8 cellular contexts compared by ENCODE assay signal in genomic region chr6:53547815-53548496, GRCh38. TPM values are rescaled to one million over a fixed set of nuclear protein-coding genes. Genes with fewer than 3 reads are reported as not detected.
DNase-seq lines count a peak whose midpoint lies in the region; ATAC-seq and TF ChIP-seq lines count a peak whose summit lies in the region.

No MANE protein-coding gene starts in this region.

- TF ChIP-seq CTCF in GM12875 (IDR thresholded peaks at IDR 0.05; ENCODE audit: borderline replicate concordance, insufficient read depth, low read depth, low read length), result no peak
- peak in 2 of 6 experiments; percentile 6 to 32 for TF ChIP-seq CTCF in adrenal gland (IDR thresholded peaks at IDR 0.05)
- TF ChIP-seq CTCF in heart right ventricle (IDR thresholded peaks at IDR 0.05), result peak in 4 of 9 donors; percentile 4 to 33 (median 16)
- peak in 4 of 6 experiments; percentile 10 to 57 (median 22) for TF ChIP-seq CTCF in upper lobe of left lung (IDR thresholded peaks at IDR 0.05)

- ATAC-seq in HG02763 (IDR thresholded peaks at IDR 0.05; ENCODE audit: unreplicated experiment), result peak; percentile 77
- ATAC-seq in heart right ventricle, result peak; percentile 94 to 98 (median 96)
- ATAC-seq in upper lobe of left lung (ENCODE audit: low FRiP score in 2 of 2), result peak; percentile 95 to 97

- WGBS in adrenal gland, 4 donors, result 0 to 4% (median 0%) methylated on average over 10 to 57 of the region's 57 CpGs
- 1% methylated on average over 57 of the region's 57 CpGs for WGBS in heart right ventricle, 2 donors
- 1 to 3% methylated on average over 21 to 57 of the region's 57 CpGs for WGBS in upper lobe of left lung, 2 donors

- H3K36me3 ChIP-seq in adrenal gland (replicated peaks in 1 of 2), result no peaks in the 10 kb centered on the region
- H3K36me3 ChIP-seq in heart right ventricle, result no peaks in the 10 kb centered on the region
- no peaks in the 10 kb centered on the region for H3K36me3 ChIP-seq in upper lobe of left lung

- H3K4me3 ChIP-seq in GM12875 (ENCODE audit: low read depth, low read length) (peak overlapping the region; percentile 48), adrenal gland (peak overlapping the region in 2 of 4 donors; percentile 38 to 68), heart right ventricle (peak overlapping the region; percentile 26 to 78 (median 62)), upper lobe of left lung (peak overlapping the region; percentile 47 to 64 (median 59))

- H3K27me3 ChIP-seq in adrenal gland, result no peaks in the 10 kb centered on the region
- H3K27me3 ChIP-seq in heart right ventricle, result no peaks in the 10 kb centered on the region
- H3K27me3 ChIP-seq in upper lobe of left lung, result peaks cover 0 to 1% (median 0%) of the 10 kb centered on the region in 4 donors

- TF ChIP-seq POLR2A in adrenal gland (IDR thresholded peaks at IDR 0.05) (peak; percentile 66 to 88), upper lobe of left lung (IDR thresholded peaks at IDR 0.05) (peak in 1 of 4 donors; percentile 69)

- DNase-seq in NCI-H1417 treated with DMSO at 0.1 percent for 48 hours (lab: John Stamatoyannopoulos, UW), result peak; percentile 42
- DNase-seq in SW 1271 (lab: John Stamatoyannopoulos, UW), result peak; percentile 73 to 89
- peak; percentile 98 to 99 (median 99) for DNase-seq in adrenal gland
- DNase-seq in heart right ventricle, result peak; percentile 97 to 98
- DNase-seq in posterior cingulate gyrus, result peak; percentile 95 to 99 (median 98)
- peak; percentile 97 to 99 for DNase-seq in upper lobe of left lung

- H3K4me1 ChIP-seq in adrenal gland (replicated peaks in 1 of 2) (peaks cover 0 to 25% of the 10 kb centered on the region in 2 donors), heart right ventricle (peaks cover 0 to 36% (median 29%) of the 10 kb centered on the region in 9 donors), upper lobe of left lung (peaks cover 14 to 34% (median 16%) of the 10 kb centered on the region in 4 donors)

- TF ChIP-seq EP300 in upper lobe of left lung (IDR thresholded peaks at IDR 0.05), result peak in 1 of 4 donors; percentile 80

- intact Hi-C loops in adrenal gland (cut with DNase I), result no loop called here
- intact Hi-C loops in heart right ventricle (cut with DNase I), result loop anchor here in 8 of 10 donors (5.0 to 10.0 kb wide), 8 partner anchors 53 to 556 kb away; partner anchors contain the start of genes GSTA4 (in 1 of the 8) and LRRC1 (in 1 of the 8)
- intact Hi-C loops in posterior cingulate gyrus (cut with DNase I), result loop anchor here (5.0 kb wide), 1 partner anchor 244 kb away; no protein-coding TSS in a partner anchor

- peak overlapping the region; percentile 60 to 86 (median 76) for H3K27ac ChIP-seq in adrenal gland
- peak overlapping the region; percentile 73 to 94 (median 88) for H3K27ac ChIP-seq in heart right ventricle
- peak overlapping the region; percentile 75 to 87 (median 82) for H3K27ac ChIP-seq in upper lobe of left lung

- H3K9me3 ChIP-seq in adrenal gland (replicated peaks in 1 of 3), result no peaks in the 10 kb centered on the region
- no peaks in the 10 kb centered on the region for H3K9me3 ChIP-seq in heart right ventricle
- no peaks in the 10 kb centered on the region for H3K9me3 ChIP-seq in upper lobe of left lung

RNA-seq across cellular contexts. Expression of gene GCLC, which starts 3.1 kb away (rescaled TPM):
- total RNA-seq in adrenal gland (10 to 100 TPM; 26.5 to 62.1 (median 37.9) TPM), heart right ventricle (10 to 100 TPM; 13.9 to 42.8 (median 34.6) TPM), upper lobe of left lung (10 to 100 TPM; 21.9 to 60.2 (median 27.2) TPM)
- polyA plus RNA-seq in adrenal gland (100 to 1,000 TPM in 1 of 3 donors, 10 to 100 TPM in 1, 1 to 10 TPM in 1; 7.3 to 116 (median 12.7) TPM), heart right ventricle (10 to 100 TPM in 1 of 2 donors, 1 to 10 TPM in 1; 6.0 to 13.5 TPM)

Comparison
In these comparisons a context has a peak if more than half of its experiments do, and no peak if none do; other contexts are left out.
1. DNase-seq: peak in every context shown above with its lines; median percentile 99 in adrenal gland; 98 in upper lobe of left lung; 98 in heart right ventricle; 98 in posterior cingulate gyrus; 81 in SW 1271; 42 in NCI-H1417 treated with DMSO at 0.1 percent for 48 hours.
2. intact Hi-C loops: an anchor here in heart right ventricle (5.0 to 10.0 kb wide) and posterior cingulate gyrus (5.0 kb wide); none called in adrenal gland.